In genomic region chr2:97718051-97718882, GRCh38 we compare ENCODE assay signal across 8 cellular contexts. TPM values are rescaled to one million over a fixed set of nuclear protein-coding genes. Genes with fewer than 3 reads are reported as not detected.
DNase-seq lines count a peak whose midpoint lies in the region; ATAC-seq and TF ChIP-seq lines count a peak whose summit lies in the region.

No MANE protein-coding gene starts in this region.

- H3K27ac ChIP-seq in left ventricle myocardium inferior (replicated peaks) (no peak overlapping the region), transverse colon (peak overlapping the region in 1 of 4 donors; percentile 21)

- in situ Hi-C loops in transverse colon (cut with MboI; ENCODE audit: low pct_ligation_motif_present in 1 of 4, low pct_unique_long_range_greater_than_20kb in 1 of 4, low sequenced_read_pairs in 3 of 4): no loop called here

- TF ChIP-seq EP300 in transverse colon (IDR thresholded peaks at IDR 0.05; ENCODE audit: low read depth): no peak

- H3K36me3 ChIP-seq in left ventricle myocardium inferior (no peaks in the 10 kb centered on the region), transverse colon (no peaks in the 10 kb centered on the region)

- intact Hi-C loops in left ventricle myocardium inferior (cut with micrococcal nuclease) (no loop called here), left ventricle myocardium superior (cut with micrococcal nuclease) (no loop called here), left colon (cut with DNase I, micrococcal nuclease) (no loop called here), transverse colon (cut with DNase I; ENCODE audit: low total_unique reads) (no loop called here)

- H3K9me3 ChIP-seq in left ventricle myocardium inferior (replicated peaks) (no peaks in the 10 kb centered on the region), transverse colon (no peaks in the 10 kb centered on the region)

- no peak for ATAC-seq in left ventricle myocardium superior
- ATAC-seq in left colon: peak; percentile 33
- no peak for ATAC-seq in HG03469 (IDR thresholded peaks at IDR 0.05; ENCODE audit: unreplicated experiment)

- TF ChIP-seq POLR2A in transverse colon (IDR thresholded peaks at IDR 0.05): no peak

- 78% methylated on average over 21 of the region's 21 CpGs; no CpG with 5 or more reads in 1 of the 2 donors for WGBS in transverse colon (ENCODE audit: low coverage in 1 of 2), 2 donors

- H3K4me1 ChIP-seq in left ventricle myocardium inferior (peaks cover 3% of the 10 kb centered on the region), transverse colon (no peaks in the 10 kb centered on the region)

- H3K27me3 ChIP-seq in left ventricle myocardium inferior (ENCODE audit: low read depth) (no peaks in the 10 kb centered on the region), transverse colon (no peaks in the 10 kb centered on the region)

- TF ChIP-seq CTCF in left ventricle myocardium inferior (IDR thresholded peaks at IDR 0.05; ENCODE audit: borderline replicate concordance) (no peak), transverse colon (IDR thresholded peaks at IDR 0.05) (no peak)

- H3K4me3 ChIP-seq in left ventricle myocardium inferior: no peak overlapping the region
- H3K4me3 ChIP-seq in transverse colon: peak overlapping the region in 1 of 4 donors; percentile 4

- DNase-seq in left ventricle myocardium inferior (peak; percentile 12), left ventricle myocardium superior (no peak), left colon (peak in 1 of 2 donors; percentile 50), transverse colon (peak; percentile 58), DMS53 (lab: John Stamatoyannopoulos, UW) (no peak), NCI-H510A (lab: John Stamatoyannopoulos, UW) (no peak)
- peak; percentile 64 to 68 for DNase-seq in activated CD4-positive, alpha-beta T cell treated with anti-CD3 and anti-CD28 coated beads for 4 hours

RNA-seq across cellular contexts. Expression of gene ZAP70, which starts 4.9 kb away (rescaled TPM):
- 0.55 TPM for total RNA-seq in left ventricle myocardium inferior
- 1.7 TPM for total RNA-seq in left ventricle myocardium superior
- total RNA-seq in left colon: 1 to 10 TPM; 2.8 to 2.9 TPM
- total RNA-seq in transverse colon: 10 to 100 TPM in 2 of 4 donors, 1 to 10 TPM in 2; 2.6 to 16.1 (median 12.0) TPM

RNA-seq across cellular contexts. Expression of gene C2orf92, which starts 48.8 kb away (rescaled TPM):
- 1.8 TPM for total RNA-seq in left ventricle myocardium inferior
- total RNA-seq in left ventricle myocardium superior: 2.3 TPM
- 1 to 10 TPM; 7.2 to 7.8 TPM for total RNA-seq in left colon
- total RNA-seq in transverse colon: 10 to 100 TPM; 13.8 to 27.3 (median 17.9) TPM

RNA-seq across cellular contexts. Expression of gene ACTR1B, which starts 54.4 kb away (rescaled TPM):
- 65.2 TPM for total RNA-seq in left ventricle myocardium inferior
- total RNA-seq in left ventricle myocardium superior: 60.1 TPM
- 10 to 100 TPM; 67.4 to 79.2 TPM for total RNA-seq in left colon
- total RNA-seq in transverse colon: 100 to 1,000 TPM in 2 of 4 donors, 10 to 100 TPM in 2; 66.8 to 157 (median 119) TPM

Comparison
In these comparisons a context has a peak if more than half of its experiments do, and no peak if none do; other contexts are left out.
1. DNase-seq: peak in left ventricle myocardium inferior (single experiment), activated CD4-positive, alpha-beta T cell treated with anti-CD3 and anti-CD28 coated beads for 4 hours (2 of 2) and transverse colon (single experiment); none in left ventricle myocardium superior (single experiment), DMS53 (single experiment) and NCI-H510A (single experiment).